In the genomic region with DNA sequence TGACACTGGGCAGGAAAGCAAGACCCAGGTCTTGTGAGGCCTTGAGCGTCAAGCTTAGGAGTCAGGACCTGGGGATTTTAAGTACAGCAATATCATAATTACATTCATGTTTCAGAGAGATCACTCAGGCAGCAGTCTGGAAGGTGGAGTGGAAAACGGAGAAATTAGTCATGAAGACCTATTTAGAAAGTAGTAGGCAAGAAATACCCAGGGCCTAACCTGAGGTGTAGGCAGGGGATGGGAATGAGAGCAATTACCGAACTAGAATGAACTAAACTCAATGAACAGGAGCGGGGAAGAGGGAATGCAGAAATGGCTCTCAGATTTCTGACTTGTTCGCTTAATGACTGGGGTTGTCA, we compare ENCODE assay signal across 1 cellular context.
TF ChIP-seq lines count a peak whose summit lies in the region.

No MANE protein-coding gene starts in this region.

TF ChIP-seq in endothelial cell of umbilical vein, 7 proteins besides CTCF, POLR2A, EP300 and RAD21:
- TF ChIP-seq FOS (IDR thresholded peaks at IDR 0.05; ENCODE audit: borderline replicate concordance, insufficient read depth, low read length) (no peak), GATA2 (IDR thresholded peaks at IDR 0.05; ENCODE audit: insufficient read depth, insufficient read length, low read depth, low read length) (no peak), EZH2 (IDR thresholded peaks at IDR 0.05; ENCODE audit: borderline replicate concordance, low read depth, low read length, severe bottlenecking) (no peak), JUN (IDR thresholded peaks at IDR 0.05; ENCODE audit: borderline replicate concordance, insufficient read depth, insufficient read length, low read depth) (no peak), MYC (IDR thresholded peaks at IDR 0.05; ENCODE audit: low read depth, low read length) (no peak), POLR2AphosphoS5 (IDR thresholded peaks at IDR 0.05; ENCODE audit: insufficient read depth, low read depth, low read length) (no peak)
- TF ChIP-seq, protein P1, sequence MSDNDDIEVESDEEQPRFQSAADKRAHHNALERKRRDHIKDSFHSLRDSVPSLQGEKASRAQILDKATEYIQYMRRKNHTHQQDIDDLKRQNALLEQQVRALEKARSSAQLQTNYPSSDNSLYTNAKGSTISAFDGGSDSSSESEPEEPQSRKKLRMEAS (IDR thresholded peaks at IDR 0.05; ENCODE audit: insufficient read depth, insufficient read length): no peak
TF ChIP-seq in endothelial cell of umbilical vein: peak in this region for 0.
